13 cellular contexts compared by ENCODE assay signal in the genomic region with DNA sequence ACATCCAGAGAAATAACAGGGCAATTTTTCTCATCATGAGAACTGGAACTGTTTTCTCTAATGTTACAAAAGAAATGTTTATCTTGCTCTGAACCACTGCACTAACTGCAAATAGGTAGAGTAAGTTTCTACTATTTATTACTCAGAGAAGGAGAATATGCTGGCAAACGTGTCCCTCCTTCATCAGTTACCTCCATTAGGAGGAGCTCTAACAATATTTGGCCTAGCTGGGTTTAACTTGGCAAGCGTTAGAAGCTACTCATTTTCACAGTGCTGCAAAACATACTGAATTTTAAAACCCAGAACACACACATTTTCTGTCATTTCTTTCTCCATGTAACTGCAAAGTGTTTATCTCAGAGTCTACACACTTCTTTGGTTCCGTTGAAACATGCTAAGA.
DNase-seq lines count a peak whose midpoint lies in the region; ATAC-seq lines count a peak whose summit lies in the region.
"Had no signal": no experiment of that assay in that cellular context is flagged by ENCODE, and none has a peak within 500 bp of the region (broad histone marks: within the 10 kb centered on the region; RNA-seq: fewer than 3 reads in every experiment).

No MANE protein-coding gene starts in this region.

- H3K27ac Mint-ChIP-seq in activated naive CD4-positive, alpha-beta T cell treated with anti-CD3 and anti-CD28 coated beads for 36 hours = no peak overlapping the region
- H3K27ac Mint-ChIP-seq: HFFc6 had no signal

- H3K4me3 ChIP-seq in aorta (ENCODE audit: low read length in 2 of 2) = no peak overlapping the region
- H3K4me3 ChIP-seq: skin epidermis had no signal

- WGBS in aorta, 2 donors = 1 to 2% methylated on average over 3 of the region's 3 CpGs

- H3K4me1 ChIP-seq in aorta (ENCODE audit: control insufficient read depth in 1 of 2, insufficient read depth in 2 of 2, low read length in 2 of 2) = no peaks in the 10 kb centered on the region

- H3K27me3 ChIP-seq in aorta (ENCODE audit: control insufficient read depth in 1 of 2, insufficient read depth in 2 of 2, low read length in 1 of 2) = no peaks in the 10 kb centered on the region
- H3K27me3 ChIP-seq: brain microvascular endothelial cell had no signal

- no peaks in the 10 kb centered on the region for H3K27me3 Mint-ChIP-seq in activated naive CD4-positive, alpha-beta T cell treated with anti-CD3 and anti-CD28 coated beads for 36 hours (ENCODE audit: low read depth)

- DNase-seq in DMS53 (lab: John Stamatoyannopoulos, UW) (peak; percentile 64), SHP77 treated with DMSO at 0.1 percent for 48 hours (lab: John Stamatoyannopoulos, UW) (peak; percentile 41), kidney glomerular epithelial cell (lab: John Stamatoyannopoulos, UW) (peak; percentile 11), GDM1 (lab: John Stamatoyannopoulos, UW) (no peak), islet precursor cell (no peak), aorta (no peak)
- DNase-seq in activated naive CD4-positive, alpha-beta T cell treated with anti-CD3 and anti-CD28 coated beads for 36 hours = no peak
- DNase-seq: brain microvascular endothelial cell, DMS79 treated with DMSO at 0.1 percent for 48 hours, HFFc6 had no signal

- H3K9me3 ChIP-seq in aorta (ENCODE audit: control insufficient read depth, low read length) = no peaks in the 10 kb centered on the region

- H3K27ac ChIP-seq in aorta (ENCODE audit: low read depth in 1 of 2, low read length in 2 of 2) = no peak overlapping the region
- H3K27ac ChIP-seq: brain microvascular endothelial cell, KMS-11, skin epidermis had no signal

- CTCF ChIA-PET in activated naive CD4-positive, alpha-beta T cell treated with anti-CD3 and anti-CD28 coated beads for 36 hours (lab: Charles Lee) = no interaction called here

- no peaks in the 10 kb centered on the region for H3K36me3 ChIP-seq in aorta (ENCODE audit: control insufficient read depth in 1 of 2, insufficient read depth in 2 of 2, low read length in 1 of 2)
- H3K36me3 ChIP-seq: brain microvascular endothelial cell had no signal

- intact Hi-C loops in activated naive CD4-positive, alpha-beta T cell treated with anti-CD3 and anti-CD28 coated beads for 36 hours (cut with micrococcal nuclease) = no loop called here
- intact Hi-C loops in aorta (cut with DNase I) = no loop called here

- peaks cover 3% of the 10 kb centered on the region for H3K9me3 Mint-ChIP-seq in activated naive CD4-positive, alpha-beta T cell treated with anti-CD3 and anti-CD28 coated beads for 36 hours

- no peaks in the 10 kb centered on the region for H3K4me1 Mint-ChIP-seq in activated naive CD4-positive, alpha-beta T cell treated with anti-CD3 and anti-CD28 coated beads for 36 hours (ENCODE audit: low read depth)

- ATAC-seq in HG02884 (IDR thresholded peaks at IDR 0.05; ENCODE audit: unreplicated experiment) (peak; percentile 54), aorta (ENCODE audit: low FRiP score) (no peak)

- H3K36me3 Mint-ChIP-seq in activated naive CD4-positive, alpha-beta T cell treated with anti-CD3 and anti-CD28 coated beads for 36 hours (ENCODE audit: low read depth) = no peaks in the 10 kb centered on the region

- no peak overlapping the region for H3K4me3 Mint-ChIP-seq in activated naive CD4-positive, alpha-beta T cell treated with anti-CD3 and anti-CD28 coated beads for 36 hours
- H3K4me3 Mint-ChIP-seq: HFFc6 had no signal

Comparison
In these comparisons a context has a peak if more than half of its experiments do, and no peak if none do; other contexts are left out.
1. DNase-seq: peak in DMS53 (single experiment), SHP77 treated with DMSO at 0.1 percent for 48 hours (single experiment) and kidney glomerular epithelial cell (single experiment); none in activated naive CD4-positive, alpha-beta T cell treated with anti-CD3 and anti-CD28 coated beads for 36 hours (single experiment), GDM1 (single experiment), islet precursor cell (single experiment) and aorta (0 of 2).